ENCODE assay signal across 9 cellular contexts in genomic region chr4:18479825-18480224, GRCh38.
"Had no signal": no experiment of that assay in that cellular context is flagged by ENCODE, and none has a peak within 500 bp of the region (broad histone marks: within the 10 kb centered on the region; RNA-seq: fewer than 3 reads in every experiment).

No MANE protein-coding gene starts in this region.

- ATAC-seq: HepG2, K562 had no signal

- H3K4me1 Mint-ChIP-seq: IgD-negative memory B cell had no signal

- H3K36me3 Mint-ChIP-seq: IgD-negative memory B cell had no signal

- H3K27ac Mint-ChIP-seq: IgD-negative memory B cell had no signal

- FAIRE-seq: HepG2, HTR-8/SVneo, K562 had no signal

- H3K4me2 ChIP-seq: KMS-11 had no signal

- DNase-seq: IMR-90, KBM-7, KG1 had no signal

- H3K9ac ChIP-seq: KMS-11 had no signal

- H3K4me3 Mint-ChIP-seq: IgD-negative memory B cell had no signal

- H3K4me3 ChIP-seq: K562 had no signal

- H3K27ac ChIP-seq: HL-60, KMS-11 had no signal
